8 cellular contexts compared by ENCODE assay signal in genomic region chr17:43366809-43367587, GRCh38. TPM values are rescaled to one million over a fixed set of nuclear protein-coding genes. Genes with fewer than 3 reads are reported as not detected.
DNase-seq lines count a peak whose midpoint lies in the region; ATAC-seq, FAIRE-seq and TF ChIP-seq lines count a peak whose summit lies in the region.

No MANE protein-coding gene starts in this region.

- TF ChIP-seq CTCF in cardiac muscle cell (IDR thresholded peaks at IDR 0.05; ENCODE audit: low read depth, low read length) (no peak), astrocyte (IDR thresholded peaks at IDR 0.05; ENCODE audit: insufficient read depth, low read depth, low read length) (no peak)

- peak overlapping the region; percentile 93 for H3K9ac ChIP-seq in astrocyte (ENCODE audit: low read length)

- FAIRE-seq in astrocyte (lab: Jason Lieb, UNC) = no peak

- no peaks in the 10 kb centered on the region for H3K36me3 ChIP-seq in cardiac muscle cell
- no peaks in the 10 kb centered on the region for H3K36me3 ChIP-seq in astrocyte (ENCODE audit: insufficient read depth, low read length)

- H3K27ac ChIP-seq in cardiac muscle cell (peak overlapping the region; percentile 99), astrocyte (ENCODE audit: low read depth, low read length) (peak overlapping the region; percentile 99)

- H3K79me2 ChIP-seq in astrocyte (ENCODE audit: insufficient read depth, low read length) = peaks cover 7% of the 10 kb centered on the region

- H3K27ac Mint-ChIP-seq in astrocyte (ENCODE audit: unreplicated experiment) (peak overlapping the region; percentile 100), memory B cell (peak overlapping the region; percentile 100)

- H3K4me3 ChIP-seq in cardiac muscle cell (no peak overlapping the region), astrocyte (ENCODE audit: insufficient read depth, low read depth, low read length) (no peak overlapping the region)

- H3K9me3 Mint-ChIP-seq in astrocyte (ENCODE audit: unreplicated experiment) (peaks cover 2% of the 10 kb centered on the region), memory B cell (no peaks in the 10 kb centered on the region)

- H3K9me3 ChIP-seq in cardiac muscle cell (ENCODE audit: low read depth) (no peaks in the 10 kb centered on the region), astrocyte (ENCODE audit: insufficient read depth, low read depth, low read length) (no peaks in the 10 kb centered on the region)

- H3K27me3 ChIP-seq in cardiac muscle cell (no peaks in the 10 kb centered on the region), astrocyte (ENCODE audit: insufficient read depth, low read length) (no peaks in the 10 kb centered on the region)

- H3K4me1 Mint-ChIP-seq in astrocyte (ENCODE audit: low read depth, unreplicated experiment) = peaks cover 9% of the 10 kb centered on the region
- peaks cover 30% of the 10 kb centered on the region for H3K4me1 Mint-ChIP-seq in memory B cell

- H3K27me3 Mint-ChIP-seq in astrocyte (ENCODE audit: low read depth, unreplicated experiment) (no peaks in the 10 kb centered on the region), memory B cell (no peaks in the 10 kb centered on the region)

- peaks cover 15% of the 10 kb centered on the region for H3K4me1 ChIP-seq in cardiac muscle cell (ENCODE audit: low read depth)
- peaks cover 21% of the 10 kb centered on the region for H3K4me1 ChIP-seq in astrocyte (ENCODE audit: insufficient read depth, low read length)

- DNase-seq in cardiac muscle cell (ENCODE audit: low read depth in 1 of 2, low spot score in 1 of 2) = peak in 1 of 2 donors; percentile 36
- no peak for DNase-seq in Right ventricle myocardium superior
- DNase-seq in astrocyte (ENCODE audit: low read depth) = peak; percentile 50
- DNase-seq in memory B cell (ENCODE audit: low spot score in 2 of 2) = no peak
- peak; percentile 48 for DNase-seq in ureter (ENCODE audit: low spot score)
- DNase-seq in sciatic nerve (ENCODE audit: low spot score) = no peak
- DNase-seq in NCI-H345 treated with DMSO at 0.1 percent for 48 hours (lab: John Stamatoyannopoulos, UW; ENCODE audit: unreplicated experiment) = no peak

- no peak overlapping the region for H2AFZ ChIP-seq in astrocyte (ENCODE audit: low read depth, low read length)

- H4K20me1 ChIP-seq in astrocyte (ENCODE audit: insufficient read depth, low read length) = no peaks in the 10 kb centered on the region

- ATAC-seq in Right ventricle myocardium superior (ENCODE audit: poor library complexity) (no peak), memory B cell (ENCODE audit: low read depth) (no peak), sciatic nerve (no peak), GM18861 (IDR thresholded peaks at IDR 0.05; ENCODE audit: unreplicated experiment) (no peak)

- H3K36me3 Mint-ChIP-seq in astrocyte (ENCODE audit: low read depth, unreplicated experiment) (peaks cover 3% of the 10 kb centered on the region), memory B cell (no peaks in the 10 kb centered on the region)

- intact Hi-C loops in Right ventricle myocardium superior (cut with DNase I) (no loop called here), sciatic nerve (cut with DNase I) (no loop called here)

- H3K4me2 ChIP-seq in astrocyte (ENCODE audit: low read length) = peak overlapping the region; percentile 38

- H3K4me3 Mint-ChIP-seq in astrocyte (ENCODE audit: unreplicated experiment) (no peak overlapping the region), memory B cell (peak overlapping the region; percentile 93)

RNA-seq across cellular contexts. Expression of gene ARL4D, which starts 31.8 kb away (rescaled TPM):
- 18.7 and 32.4 TPM in 2 replicates for total RNA-seq in cardiac muscle cell
- polyA plus RNA-seq in cardiac muscle cell = 36.3 and 39.0 TPM in 2 replicates
- total RNA-seq in Right ventricle myocardium superior = 7.0 TPM
- total RNA-seq in astrocyte = 19.7 and 26.3 TPM in 2 replicates
- 34.3 TPM for total RNA-seq in ureter
- total RNA-seq in sciatic nerve = 94.0 TPM

Comparison
In these comparisons a context has a peak if more than half of its experiments do, and no peak if none do; other contexts are left out.
1. DNase-seq: peak in astrocyte (single experiment) and ureter (single experiment); none in Right ventricle myocardium superior (single experiment), memory B cell (0 of 2), sciatic nerve (single experiment) and NCI-H345 treated with DMSO at 0.1 percent for 48 hours (single experiment).